ENCODE assay signal across 9 cellular contexts in genomic region chr13:84137292-84137691, GRCh38.
DNase-seq lines count a peak whose midpoint lies in the region; ATAC-seq and TF ChIP-seq lines count a peak whose summit lies in the region.
"Had no signal": no experiment of that assay in that cellular context is flagged by ENCODE, and none has a peak within 500 bp of the region (broad histone marks: within the 10 kb centered on the region; RNA-seq: fewer than 3 reads in every experiment).

No MANE protein-coding gene starts in this region.

- intact Hi-C loops in body of pancreas (cut with DNase I) (no loop called here), psoas muscle (cut with DNase I) (no loop called here)

- TF ChIP-seq CTCF in fibroblast of the aortic adventitia (IDR thresholded peaks at IDR 0.05; ENCODE audit: insufficient read depth, low read length) (no peak), smooth muscle cell (IDR thresholded peaks at IDR 0.05; ENCODE audit: borderline replicate concordance, insufficient read depth, poor library complexity, severe bottlenecking) (no peak), body of pancreas (IDR thresholded peaks at IDR 0.05) (no peak), psoas muscle (IDR thresholded peaks at IDR 0.05) (no peak)

- no peak overlapping the region for H3K9ac ChIP-seq in smooth muscle cell (ENCODE audit: low read depth)

- H3K79me2 ChIP-seq in smooth muscle cell (ENCODE audit: low read depth) = no peaks in the 10 kb centered on the region

- H4K20me1 ChIP-seq in smooth muscle cell (ENCODE audit: low read depth) = no peaks in the 10 kb centered on the region

- peak; percentile 95 for ATAC-seq in GM19328 (IDR thresholded peaks at IDR 0.05; ENCODE audit: unreplicated experiment)
- ATAC-seq in HG03108 (IDR thresholded peaks at IDR 0.05; ENCODE audit: unreplicated experiment) = peak; percentile 100
- ATAC-seq in body of pancreas = no peak
- ATAC-seq in psoas muscle = no peak

- H3K4me2 ChIP-seq in smooth muscle cell = no peak overlapping the region

- no peak for TF ChIP-seq POLR2A in body of pancreas (IDR thresholded peaks at IDR 0.05)

- H3K4me3 ChIP-seq in fibroblast of the aortic adventitia (ENCODE audit: low read depth, low read length) (no peak overlapping the region), smooth muscle cell (no peak overlapping the region), body of pancreas (no peak overlapping the region), psoas muscle (no peak overlapping the region)
- H3K4me3 ChIP-seq: SK-N-MC had no signal

- H3K27ac ChIP-seq in smooth muscle cell (ENCODE audit: low read depth) = no peak overlapping the region
- H3K27ac ChIP-seq in body of pancreas = no peak overlapping the region
- no peak overlapping the region for H3K27ac ChIP-seq in psoas muscle
- H3K27ac ChIP-seq: SK-N-MC had no signal

- DNase-seq in T-helper 9 cell = peak; percentile 36
- DNase-seq in fibroblast of the aortic adventitia (ENCODE audit: low read depth) = peak; percentile 10
- DNase-seq in smooth muscle cell (lab: John Stamatoyannopoulos, UW; ENCODE audit: unreplicated experiment) = no peak
- DNase-seq in globus pallidus (ENCODE audit: low spot score) = no peak
- DNase-seq in body of pancreas = no peak
- DNase-seq in psoas muscle = no peak

- H3K27me3 ChIP-seq in smooth muscle cell (ENCODE audit: low read depth) (no peaks in the 10 kb centered on the region), body of pancreas (no peaks in the 10 kb centered on the region), psoas muscle (ENCODE audit: insufficient read depth in 3 of 3, low read length in 2 of 3) (no peaks in the 10 kb centered on the region)

- H3K9me3 ChIP-seq in smooth muscle cell (replicated peaks; ENCODE audit: low read depth) (no peaks in the 10 kb centered on the region), body of pancreas (no peaks in the 10 kb centered on the region), psoas muscle (no peaks in the 10 kb centered on the region)

- no peaks in the 10 kb centered on the region for H3K36me3 ChIP-seq in smooth muscle cell (ENCODE audit: low read depth)
- no peaks in the 10 kb centered on the region for H3K36me3 ChIP-seq in body of pancreas (replicated peaks in 1 of 2; ENCODE audit: insufficient read depth in 1 of 2, low read depth in 2 of 2)
- no peaks in the 10 kb centered on the region for H3K36me3 ChIP-seq in psoas muscle (ENCODE audit: insufficient read depth in 1 of 2, low read depth in 1 of 2)

- H3F3A ChIP-seq in smooth muscle cell (ENCODE audit: low read depth) = no peaks in the 10 kb centered on the region

- WGBS in smooth muscle cell (ENCODE audit: low lambda C conversion rate) = 83% methylated on average over 2 of the region's 2 CpGs
- WGBS in body of pancreas, 2 donors = 62 to 84% methylated on average over 2 of the region's 2 CpGs
- 66 to 78% (median 67%) methylated on average over 2 of the region's 2 CpGs for WGBS in psoas muscle, 3 donors

- no peak overlapping the region for H2AFZ ChIP-seq in smooth muscle cell (ENCODE audit: low read depth)

- H3K4me1 ChIP-seq in smooth muscle cell (ENCODE audit: low read depth) (no peaks in the 10 kb centered on the region), body of pancreas (no peaks in the 10 kb centered on the region), psoas muscle (no peaks in the 10 kb centered on the region)

Comparison
In these comparisons a context has a peak if more than half of its experiments do, and no peak if none do; other contexts are left out.
1. ATAC-seq: peak in GM19328 (single experiment) and HG03108 (single experiment); none in body of pancreas (single experiment) and psoas muscle (0 of 4).
2. DNase-seq: peak in T-helper 9 cell (single experiment) and fibroblast of the aortic adventitia (single experiment); none in smooth muscle cell (single experiment), globus pallidus (single experiment), body of pancreas (0 of 4) and psoas muscle (0 of 2).